18 cellular contexts compared by ENCODE assay signal in the genomic region with DNA sequence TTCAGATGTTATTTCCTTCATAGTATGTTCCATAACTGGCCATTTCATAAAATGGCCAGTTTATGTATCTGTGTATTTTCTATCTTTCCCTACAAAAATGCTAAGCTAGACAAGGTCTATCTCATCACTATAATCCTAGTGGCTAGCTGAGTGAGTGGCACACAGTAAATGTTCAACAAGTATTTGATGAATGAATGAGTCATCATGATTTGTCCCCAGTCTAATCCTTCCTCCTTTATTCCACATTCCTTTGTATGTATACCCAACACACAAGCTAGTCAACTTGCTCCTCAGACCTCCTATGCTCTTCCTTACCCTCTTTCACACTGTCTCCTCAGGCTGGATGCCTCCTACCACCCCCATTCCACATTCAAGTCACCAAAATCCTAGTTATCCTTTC. TPM values are rescaled to one million over a fixed set of nuclear protein-coding genes. Genes with fewer than 3 reads are reported as not detected.
A peak's percentile ranks its signal among the peaks of the same experiment; 100 is the strongest.
DNase-seq lines count a peak whose midpoint lies in the region; ATAC-seq and TF ChIP-seq lines count a peak whose summit lies in the region.
"Had no signal": no experiment of that assay in that cellular context is flagged by ENCODE, and none has a peak within 500 bp of the region (broad histone marks: within the 10 kb centered on the region; RNA-seq: fewer than 3 reads in every experiment).

No MANE protein-coding gene starts in this region.

- in situ Hi-C loops in ACHN (cut with HindIII; ENCODE audit: low pct_ligation_motif_present, low pct_unique_long_range_greater_than_20kb, low sequenced_read_pairs): no loop called here

- H3K4me3 ChIP-seq in HCT116 (replicated peaks in 1 of 2; ENCODE audit: low read depth in 1 of 2, low read length in 2 of 2): no peak overlapping the region
- H3K4me3 ChIP-seq: uterus had no signal

- H3K27ac ChIP-seq in HCT116 (ENCODE audit: low read depth, low read length): no peak overlapping the region
- H3K27ac ChIP-seq: uterus had no signal

- H3K9ac ChIP-seq in HCT116 (ENCODE audit: low read length): no peak overlapping the region

- no TSS peak for BruUV-seq in HCT116 (replicated peaks; lab: Mats Ljungman, UMichigan)

- peak; percentile 52; the same call in 1 of the 2 replicates for ATAC-seq in HCT116
- ATAC-seq in left lobe of liver: no peak
- no peak for ATAC-seq in stimulated activated naive CD8-positive, alpha-beta T cell treated with anti-CD3 and anti-CD28 coated beads, Interleukin-15, Interleukin-2, amounts not matched to agents 100 U/mL and 50 U/mL, for 24 hours
- ATAC-seq in GM21526 (IDR thresholded peaks at IDR 0.05; ENCODE audit: low FRiP score, unreplicated experiment): no peak
- ATAC-seq: activated CD8-positive, alpha-beta T cell treated with anti-CD3 and anti-CD28 coated beads, Interleukin-2, amount 10 ng/mL, durations not matched to agents 7 days and 5 days; activated naive CD8-positive, alpha-beta T cell treated with anti-CD3 and anti-CD28 coated beads, Interleukin-2, amount 50 U/mL, for 24 hours had no signal

- no peak for TF ChIP-seq CTCF in HCT116 (IDR thresholded peaks at IDR 0.05 in 2 of 3, conservative IDR thresholded peaks at IDR 0.05 in 1 of 3; ENCODE audit: borderline replicate concordance in 1 of 3, insufficient read depth in 1 of 3, low read depth in 2 of 3, low read length in 2 of 3)

- no peaks in the 10 kb centered on the region for H3K9me2 ChIP-seq in HCT116 (ENCODE audit: insufficient read depth)

- RAD21 ChIA-PET in HCT116 (lab: Charles Lee; ENCODE audit: low non-redundant PET in 1 of 2, low total read pairs in 2 of 2, uncharacterized antibody in 2 of 2, unreplicated experiment in 2 of 2): no interaction called here

- no peak for TF ChIP-seq POLR2A in HCT116 (IDR thresholded peaks at IDR 0.05; ENCODE audit: borderline replicate concordance, extremely low read depth, insufficient read depth, insufficient read length)

- no peak overlapping the region for H2AFZ ChIP-seq in HCT116 (ENCODE audit: low read depth, low read length, poor library complexity, severe bottlenecking)

- H3K27me3 ChIP-seq in HCT116 (ENCODE audit: insufficient read depth, low read length): peaks cover 16% of the 10 kb centered on the region
- H3K27me3 ChIP-seq: uterus had no signal

- H3K9me3 ChIP-seq in HCT116 (ENCODE audit: control insufficient read depth in 1 of 2, insufficient read depth in 1 of 2, low read depth in 1 of 2, low read length in 2 of 2): no peaks in the 10 kb centered on the region
- H3K9me3 ChIP-seq: uterus had no signal

- no peak overlapping the region for H3K4me2 ChIP-seq in HCT116 (ENCODE audit: low read length)

- H3K79me2 ChIP-seq in HCT116 (ENCODE audit: insufficient read depth, low read length): no peaks in the 10 kb centered on the region

- intact Hi-C loops in HCT116 (cut with micrococcal nuclease): no loop called here

- POLR2A ChIA-PET in HCT116 (lab: Charles Lee): no interaction called here

- TF ChIP-seq RAD21 in HCT116 (IDR thresholded peaks at IDR 0.05; ENCODE audit: low read depth): no peak

- CTCF ChIA-PET in HCT116 (lab: Charles Lee): no interaction called here

- DNase-seq in ACHN (peak; percentile 14), HCT116 (ENCODE audit: low read depth, low spot score) (no peak), amniotic stem cell (lab: John Stamatoyannopoulos, UW) (peak; percentile 16), foreskin melanocyte (peak; percentile 11), left lobe of liver (ENCODE audit: low spot score) (no peak)
- no peak for DNase-seq in activated T-cell treated with anti-CD3 and anti-CD28 coated beads, Interleukin-2, amount 50 U/mL, for 48 hours
- DNase-seq in stimulated activated naive CD8-positive, alpha-beta T cell treated with anti-CD3 and anti-CD28 coated beads, Interleukin-15, Interleukin-2, amounts not matched to agents 100 U/mL and 50 U/mL, for 24 hours: no peak
- DNase-seq: activated B cell treated with CpG ODN at 0.5 μM for 24 hours; activated CD8-positive, alpha-beta T cell treated with anti-CD3 and anti-CD28 coated beads, Interleukin-2, amount 10 ng/mL, durations not matched to agents 7 days and 5 days; activated naive CD8-positive, alpha-beta T cell treated with anti-CD3 and anti-CD28 coated beads, Interleukin-2, amount 50 U/mL, for 24 hours; effector memory CD4-positive, alpha-beta T cell; NCI-H1105; nephron progenitor cell; Right ventricle myocardium superior; uterus had no signal

- no peaks in the 10 kb centered on the region for H3K36me3 ChIP-seq in HCT116 (ENCODE audit: control insufficient read depth in 1 of 2, insufficient read depth in 2 of 2, low read length in 2 of 2)
- H3K36me3 ChIP-seq: uterus had no signal

- peaks cover 0 to 7% of the 10 kb centered on the region in 2 experiments; a peak in 1 of 4 replicates for H3K4me1 ChIP-seq in HCT116 (ENCODE audit: control insufficient read depth in 1 of 2, insufficient read depth in 2 of 2, low read length in 2 of 2)
- H3K4me1 ChIP-seq: uterus had no signal

- H4K20me1 ChIP-seq in HCT116 (ENCODE audit: insufficient read depth): no peaks in the 10 kb centered on the region

TF ChIP-seq in HCT116, 20 proteins besides CTCF, POLR2A, EP300 and RAD21:
- TF ChIP-seq ZNF274 (IDR thresholded peaks at IDR 0.05; ENCODE audit: low read depth, low read length): no peak
- TF ChIP-seq FOSL1 (IDR thresholded peaks at IDR 0.05; ENCODE audit: low read depth): no peak
- TF ChIP-seq EZH2phosphoT487 (IDR thresholded peaks at IDR 0.05; ENCODE audit: borderline replicate concordance): no peak
- no peak for TF ChIP-seq EZH2 (IDR thresholded peaks at IDR 0.05)
- TF ChIP-seq ELF1 (IDR thresholded peaks at IDR 0.05; ENCODE audit: borderline replicate concordance, low read depth): no peak
- TF ChIP-seq EGR1 (IDR thresholded peaks at IDR 0.05; ENCODE audit: low read depth): no peak
- TF ChIP-seq, protein P1, sequence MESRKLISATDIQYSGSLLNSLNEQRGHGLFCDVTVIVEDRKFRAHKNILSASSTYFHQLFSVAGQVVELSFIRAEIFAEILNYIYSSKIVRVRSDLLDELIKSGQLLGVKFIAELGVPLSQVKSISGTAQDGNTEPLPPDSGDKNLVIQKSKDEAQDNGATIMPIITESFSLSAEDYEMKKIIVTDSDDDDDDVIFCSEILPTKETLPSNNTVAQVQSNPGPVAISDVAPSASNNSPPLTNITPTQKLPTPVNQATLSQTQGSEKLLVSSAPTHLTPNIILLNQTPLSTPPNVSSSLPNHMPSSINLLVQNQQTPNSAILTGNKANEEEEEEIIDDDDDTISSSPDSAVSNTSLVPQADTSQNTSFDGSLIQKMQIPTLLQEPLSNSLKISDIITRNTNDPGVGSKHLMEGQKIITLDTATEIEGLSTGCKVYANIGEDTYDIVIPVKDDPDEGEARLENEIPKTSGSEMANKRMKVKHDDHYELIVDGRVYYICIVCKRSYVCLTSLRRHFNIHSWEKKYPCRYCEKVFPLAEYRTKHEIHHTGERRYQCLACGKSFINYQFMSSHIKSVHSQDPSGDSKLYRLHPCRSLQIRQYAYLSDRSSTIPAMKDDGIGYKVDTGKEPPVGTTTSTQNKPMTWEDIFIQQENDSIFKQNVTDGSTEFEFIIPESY (IDR thresholded peaks at IDR 0.05; ENCODE audit: extremely low read depth, insufficient replicate concordance, low read length): no peak
- no peak for TF ChIP-seq CBX3 (IDR thresholded peaks at IDR 0.05; ENCODE audit: low read depth)
- no peak for TF ChIP-seq YY1 (IDR thresholded peaks at IDR 0.05; ENCODE audit: extremely low read depth, insufficient replicate concordance, low read depth, low read length)
- TF ChIP-seq, protein P2, sequence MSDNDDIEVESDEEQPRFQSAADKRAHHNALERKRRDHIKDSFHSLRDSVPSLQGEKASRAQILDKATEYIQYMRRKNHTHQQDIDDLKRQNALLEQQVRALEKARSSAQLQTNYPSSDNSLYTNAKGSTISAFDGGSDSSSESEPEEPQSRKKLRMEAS (IDR thresholded peaks at IDR 0.05): no peak
- no peak for TF ChIP-seq ZFX (IDR thresholded peaks at IDR 0.05)
- TF ChIP-seq SIN3A (IDR thresholded peaks at IDR 0.05; ENCODE audit: low read depth): no peak
- TF ChIP-seq, protein P3, sequence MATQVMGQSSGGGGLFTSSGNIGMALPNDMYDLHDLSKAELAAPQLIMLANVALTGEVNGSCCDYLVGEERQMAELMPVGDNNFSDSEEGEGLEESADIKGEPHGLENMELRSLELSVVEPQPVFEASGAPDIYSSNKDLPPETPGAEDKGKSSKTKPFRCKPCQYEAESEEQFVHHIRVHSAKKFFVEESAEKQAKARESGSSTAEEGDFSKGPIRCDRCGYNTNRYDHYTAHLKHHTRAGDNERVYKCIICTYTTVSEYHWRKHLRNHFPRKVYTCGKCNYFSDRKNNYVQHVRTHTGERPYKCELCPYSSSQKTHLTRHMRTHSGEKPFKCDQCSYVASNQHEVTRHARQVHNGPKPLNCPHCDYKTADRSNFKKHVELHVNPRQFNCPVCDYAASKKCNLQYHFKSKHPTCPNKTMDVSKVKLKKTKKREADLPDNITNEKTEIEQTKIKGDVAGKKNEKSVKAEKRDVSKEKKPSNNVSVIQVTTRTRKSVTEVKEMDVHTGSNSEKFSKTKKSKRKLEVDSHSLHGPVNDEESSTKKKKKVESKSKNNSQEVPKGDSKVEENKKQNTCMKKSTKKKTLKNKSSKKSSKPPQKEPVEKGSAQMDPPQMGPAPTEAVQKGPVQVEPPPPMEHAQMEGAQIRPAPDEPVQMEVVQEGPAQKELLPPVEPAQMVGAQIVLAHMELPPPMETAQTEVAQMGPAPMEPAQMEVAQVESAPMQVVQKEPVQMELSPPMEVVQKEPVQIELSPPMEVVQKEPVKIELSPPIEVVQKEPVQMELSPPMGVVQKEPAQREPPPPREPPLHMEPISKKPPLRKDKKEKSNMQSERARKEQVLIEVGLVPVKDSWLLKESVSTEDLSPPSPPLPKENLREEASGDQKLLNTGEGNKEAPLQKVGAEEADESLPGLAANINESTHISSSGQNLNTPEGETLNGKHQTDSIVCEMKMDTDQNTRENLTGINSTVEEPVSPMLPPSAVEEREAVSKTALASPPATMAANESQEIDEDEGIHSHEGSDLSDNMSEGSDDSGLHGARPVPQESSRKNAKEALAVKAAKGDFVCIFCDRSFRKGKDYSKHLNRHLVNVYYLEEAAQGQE (IDR thresholded peaks at IDR 0.05; ENCODE audit: low read depth): no peak
- TF ChIP-seq SP1 (IDR thresholded peaks at IDR 0.05; ENCODE audit: low read depth): no peak
- TF ChIP-seq, protein P4, sequence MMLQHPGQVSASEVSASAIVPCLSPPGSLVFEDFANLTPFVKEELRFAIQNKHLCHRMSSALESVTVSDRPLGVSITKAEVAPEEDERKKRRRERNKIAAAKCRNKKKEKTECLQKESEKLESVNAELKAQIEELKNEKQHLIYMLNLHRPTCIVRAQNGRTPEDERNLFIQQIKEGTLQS (IDR thresholded peaks at IDR 0.05): no peak
- no peak for TF ChIP-seq SRF (IDR thresholded peaks at IDR 0.05; ENCODE audit: low read depth)
- no peak for TF ChIP-seq CEBPB (IDR thresholded peaks at IDR 0.05; ENCODE audit: low read depth)
- TF ChIP-seq JUND (IDR thresholded peaks at IDR 0.05): no peak

RNA-seq across cellular contexts. Expression of a gene that starts 12.5 kb away (rescaled TPM):
- not detected for total RNA-seq in HCT116 (2021; ENCODE audit: unreplicated experiment)
- not detected in 2 replicates for polyA plus RNA-seq in HCT116 (2012)
- total RNA-seq in left lobe of liver: 2.4 TPM
- total RNA-seq: activated B cell treated with CpG ODN at 0.5 μM for 24 hours; activated CD8-positive, alpha-beta T cell treated with anti-CD3 and anti-CD28 coated beads, Interleukin-2, amount 10 ng/mL, durations not matched to agents 7 days and 5 days; activated T-helper 1 cell treated with anti-CD3 and anti-CD28 coated beads, Interleukin-12 subunit alpha, Interleukin-12 subunit beta, Interleukin-2, Interleukin-4 antibody, amounts not matched to agents 30 ng/mL and 10 ng/mL and 1 ng/mL, durations not matched to agents 14 hours and 24 hours and 36 hours had no signal
- polyA plus RNA-seq: AG04450 had no signal

RNA-seq across cellular contexts. Expression of a gene that starts 42.8 kb away (rescaled TPM):
- total RNA-seq in HCT116 (2021; ENCODE audit: unreplicated experiment) (not detected), left lobe of liver (0.13 TPM)
- polyA plus RNA-seq in HCT116 (2012): not detected in 2 replicates
- total RNA-seq: activated B cell treated with CpG ODN at 0.5 μM for 24 hours; activated CD8-positive, alpha-beta T cell treated with anti-CD3 and anti-CD28 coated beads, Interleukin-2, amount 10 ng/mL, durations not matched to agents 7 days and 5 days; activated T-helper 1 cell treated with anti-CD3 and anti-CD28 coated beads, Interleukin-12 subunit alpha, Interleukin-12 subunit beta, Interleukin-2, Interleukin-4 antibody, amounts not matched to agents 30 ng/mL and 10 ng/mL and 1 ng/mL, durations not matched to agents 14 hours and 24 hours and 36 hours had no signal
- polyA plus RNA-seq: AG04450 had no signal

Comparison
In these comparisons a context has a peak if more than half of its experiments do, and no peak if none do; other contexts are left out.
1. DNase-seq: peak in ACHN (single experiment), amniotic stem cell (single experiment) and foreskin melanocyte (single experiment); none in HCT116 (single experiment), activated T-cell treated with anti-CD3 and anti-CD28 coated beads, Interleukin-2, amount 50 U/mL, for 48 hours (0 of 2), left lobe of liver (single experiment) and stimulated activated naive CD8-positive, alpha-beta T cell treated with anti-CD3 and anti-CD28 coated beads, Interleukin-15, Interleukin-2, amounts not matched to agents 100 U/mL and 50 U/mL, for 24 hours (single experiment).